ENCODE assay signal across 26 cellular contexts in the genomic region with DNA sequence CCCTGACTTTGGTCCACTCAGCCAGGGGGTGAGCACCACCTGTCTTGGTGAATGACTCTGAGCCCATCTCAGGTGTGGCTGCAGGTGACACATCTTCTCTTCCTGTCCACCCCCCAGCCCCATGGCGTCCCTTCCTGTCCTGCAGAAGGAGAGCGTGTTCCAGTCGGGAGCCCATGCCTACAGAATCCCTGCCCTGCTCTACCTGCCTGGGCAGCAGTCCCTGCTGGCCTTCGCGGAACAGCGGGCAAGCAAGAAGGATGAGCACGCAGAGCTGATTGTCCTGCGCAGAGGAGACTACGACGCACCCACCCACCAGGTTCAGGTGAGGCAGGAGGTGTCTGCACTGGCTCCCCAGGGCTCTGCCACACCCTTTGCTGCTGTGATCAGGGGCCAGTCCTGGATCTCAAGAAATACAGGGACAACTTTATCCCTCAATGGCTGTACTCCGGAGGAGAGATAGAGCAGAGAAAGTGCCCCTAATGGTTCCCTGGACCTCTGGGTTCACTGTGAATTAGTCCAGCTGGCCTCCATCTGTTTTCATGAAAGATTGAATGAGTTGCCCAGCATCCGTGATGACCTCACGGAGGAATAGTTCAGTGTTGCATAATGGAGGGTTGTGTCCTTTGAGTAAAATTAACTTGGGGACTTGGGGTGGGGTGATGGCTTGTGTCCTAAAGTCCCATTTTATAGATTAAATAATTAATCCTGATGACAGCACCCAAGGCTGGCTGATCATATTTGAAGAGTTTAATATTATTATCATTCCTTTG. TPM values are rescaled to one million over a fixed set of nuclear protein-coding genes. Genes with fewer than 3 reads are reported as not detected.
DNase-seq lines count a peak whose midpoint lies in the region; ATAC-seq and TF ChIP-seq lines count a peak whose summit lies in the region.
"Had no signal": no experiment of that assay in that cellular context is flagged by ENCODE, and none has a peak within 500 bp of the region (broad histone marks: within the 10 kb centered on the region; RNA-seq: fewer than 3 reads in every experiment).

A gene (plus strand): TSS at position 122 of the 770 bp plus-strand sequence. CDS start 0 bp downstream, at position 122.

- peaks cover 5% of the 10 kb centered on the region; the same call in 1 of the 2 replicates for H3K9me3 ChIP-seq in NT2/D1 (ENCODE audit: insufficient read depth, low read length)
- H3K9me3 ChIP-seq: heart left ventricle, ovary, right atrium auricular region, stomach, tibial artery had no signal

- DNase-seq in EH (ENCODE audit: low read depth): peak; percentile 30
- DNase-seq in NT2/D1 (ENCODE audit: low read depth, low spot score): no peak
- peak; percentile 31 for DNase-seq in fibroblast of gingiva (ENCODE audit: low read depth)
- no peak for DNase-seq in islet precursor cell
- DNase-seq in natural killer cell: no peak
- no peak for DNase-seq in SW 1271 (lab: John Stamatoyannopoulos, UW)
- DNase-seq: activated CD4-positive, alpha-beta T cell treated with anti-CD3 and anti-CD28 coated beads, Interleukin-2, amount 10 ng/mL, durations not matched to agents 24 days and 14 days; activated naive CD4-positive, alpha-beta T cell treated with anti-CD3 and anti-CD28 coated beads for 36 hours; Calu3; cortex of kidney; endodermal cell; heart left ventricle; left cardiac atrium; NCI-H146; NCI-H446 treated with DMSO at 0.1 percent for 48 hours; ovary; stomach; tibial artery had no signal

- no peaks in the 10 kb centered on the region for H3K36me3 ChIP-seq in NT2/D1 (ENCODE audit: insufficient read depth, insufficient read length, low read length)
- H3K36me3 ChIP-seq: heart left ventricle, ovary, right atrium auricular region, stomach, tibial artery had no signal

- intact Hi-C loops in natural killer cell (cut with micrococcal nuclease): no loop called here

- H3K4me3 ChIP-seq in NT2/D1 (ENCODE audit: insufficient read length, low read depth): no peak within 1 kb of the TSS
- H3K4me3 ChIP-seq: heart left ventricle, ovary, right atrium auricular region, stomach, tibial artery had no signal

- H3K36me3 Mint-ChIP-seq in nephron (ENCODE audit: low read depth) (no peaks in the 10 kb centered on the region), natural killer cell (no peaks in the 10 kb centered on the region)

- no peak for ATAC-seq in natural killer cell
- ATAC-seq in HG03342 (IDR thresholded peaks at IDR 0.05; ENCODE audit: unreplicated experiment): no peak
- ATAC-seq: heart left ventricle, left cardiac atrium had no signal

- peaks cover 28% of the 10 kb centered on the region for H3K4me1 Mint-ChIP-seq in nephron
- peaks cover 0 to 4% of the 10 kb centered on the region in 2 donors for H3K4me1 Mint-ChIP-seq in natural killer cell
- H3K4me1 Mint-ChIP-seq: endodermal cell had no signal

- no peaks in the 10 kb centered on the region for H3K9me3 Mint-ChIP-seq in nephron
- no peaks in the 10 kb centered on the region for H3K9me3 Mint-ChIP-seq in natural killer cell
- H3K9me3 Mint-ChIP-seq: activated CD4-positive, alpha-beta T cell treated with anti-CD3 and anti-CD28 coated beads, Interleukin-2, amount 10 ng/mL, durations not matched to agents 24 days and 14 days; activated naive CD4-positive, alpha-beta T cell treated with anti-CD3 and anti-CD28 coated beads for 36 hours; endodermal cell had no signal

- no peaks in the 10 kb centered on the region for H3K27me3 ChIP-seq in NT2/D1 (ENCODE audit: insufficient read depth, insufficient read length)
- H3K27me3 ChIP-seq: heart left ventricle, ovary, right atrium auricular region, stomach, tibial artery had no signal

- peaks cover 5% of the 10 kb centered on the region for H3K4me1 ChIP-seq in NT2/D1 (ENCODE audit: insufficient read depth, insufficient read length)
- H3K4me1 ChIP-seq: heart left ventricle, right atrium auricular region, stomach had no signal

- no peak for TF ChIP-seq CTCF in nephron (IDR thresholded peaks at IDR 0.05; ENCODE audit: unreplicated experiment in 3 of 3)
- no peak for TF ChIP-seq CTCF in natural killer cell (IDR thresholded peaks at IDR 0.05)

- H3K27ac Mint-ChIP-seq in nephron: peak within 1 kb of the TSS; percentile 60 to 68 (median 64)
- H3K27ac Mint-ChIP-seq in natural killer cell: no peak within 1 kb of the TSS
- H3K27ac Mint-ChIP-seq: activated CD4-positive, alpha-beta T cell treated with anti-CD3 and anti-CD28 coated beads, Interleukin-2, amount 10 ng/mL, durations not matched to agents 24 days and 14 days; activated naive CD4-positive, alpha-beta T cell treated with anti-CD3 and anti-CD28 coated beads for 36 hours; endodermal cell had no signal

- no peaks in the 10 kb centered on the region for H3K27me3 Mint-ChIP-seq in nephron (ENCODE audit: low read depth)
- H3K27me3 Mint-ChIP-seq in natural killer cell (ENCODE audit: low read depth in 2 of 2): no peaks in the 10 kb centered on the region
- H3K27me3 Mint-ChIP-seq: activated CD4-positive, alpha-beta T cell treated with anti-CD3 and anti-CD28 coated beads, Interleukin-2, amount 10 ng/mL, durations not matched to agents 24 days and 14 days had no signal

- H3K4me3 Mint-ChIP-seq in nephron (no peak within 1 kb of the TSS), natural killer cell (no peak within 1 kb of the TSS)
- H3K4me3 Mint-ChIP-seq: activated CD4-positive, alpha-beta T cell treated with anti-CD3 and anti-CD28 coated beads, Interleukin-2, amount 10 ng/mL, durations not matched to agents 24 days and 14 days; activated naive CD4-positive, alpha-beta T cell treated with anti-CD3 and anti-CD28 coated beads for 36 hours; endodermal cell had no signal

- peak within 1 kb of the TSS; percentile 5 for H3K9ac ChIP-seq in NT2/D1 (ENCODE audit: insufficient read length, low read depth)
- H3K9ac ChIP-seq: KMS-11 had no signal

RNA-seq across cellular contexts. Expression of the gene that starts here (rescaled TPM):
- not detected for total RNA-seq in natural killer cell
- total RNA-seq: activated CD4-positive, alpha-beta T cell treated with anti-CD3 and anti-CD28 coated beads, Interleukin-2, amount 10 ng/mL, durations not matched to agents 24 days and 14 days; activated naive CD4-positive, alpha-beta T cell treated with anti-CD3 and anti-CD28 coated beads for 36 hours; bronchial epithelial cell; Calu3; endodermal cell; fibroblast of lung; heart left ventricle; left cardiac atrium; mammary epithelial cell; ovary; right atrium auricular region; stomach; T-helper 2 cell treated with Interferon-gamma antibody and Interleukin-4, amounts not matched to agents 100 ng/mL and 5 ng/mL, for 36 hours had no signal

Comparison
In these comparisons a context has a peak if more than half of its experiments do, and no peak if none do; other contexts are left out.
1. DNase-seq: peak in EH (single experiment) and fibroblast of gingiva (single experiment); none in NT2/D1 (single experiment), islet precursor cell (single experiment), natural killer cell (single experiment) and SW 1271 (0 of 2).
2. H3K27ac Mint-ChIP-seq: peak in nephron (3 of 3); none in natural killer cell (0 of 2).